ENCODE assay signal across 1 cellular context in the genomic region with DNA sequence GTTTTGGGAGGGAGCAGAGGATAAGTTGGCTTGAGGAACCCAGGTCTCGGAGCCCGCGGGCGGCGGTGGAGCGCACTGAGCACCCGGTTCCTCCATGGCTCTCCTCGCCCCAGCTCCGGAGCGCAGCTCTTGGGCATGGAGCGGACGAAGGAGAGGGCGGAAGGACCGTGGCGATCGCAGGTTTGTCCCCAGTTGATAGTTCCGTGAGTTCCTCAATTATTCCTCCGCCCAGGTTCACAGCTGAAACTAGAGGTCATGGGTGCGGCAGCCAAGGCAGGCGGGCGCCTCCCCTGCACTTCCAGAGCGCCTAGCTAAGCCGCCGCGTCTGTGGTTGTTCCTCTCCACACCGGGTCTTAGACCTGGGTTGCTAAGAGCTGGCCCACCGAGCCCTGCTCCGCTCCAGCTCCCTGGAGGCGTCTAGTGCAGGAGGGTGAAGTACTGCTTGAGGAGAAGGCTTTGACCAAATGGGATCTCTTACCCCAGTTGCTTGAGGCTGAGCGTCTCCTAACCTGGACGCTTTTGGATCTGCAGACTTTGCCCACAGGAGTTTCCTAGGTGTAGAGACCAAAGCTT.
TF ChIP-seq lines count a peak whose summit lies in the region.

A gene with protein sequence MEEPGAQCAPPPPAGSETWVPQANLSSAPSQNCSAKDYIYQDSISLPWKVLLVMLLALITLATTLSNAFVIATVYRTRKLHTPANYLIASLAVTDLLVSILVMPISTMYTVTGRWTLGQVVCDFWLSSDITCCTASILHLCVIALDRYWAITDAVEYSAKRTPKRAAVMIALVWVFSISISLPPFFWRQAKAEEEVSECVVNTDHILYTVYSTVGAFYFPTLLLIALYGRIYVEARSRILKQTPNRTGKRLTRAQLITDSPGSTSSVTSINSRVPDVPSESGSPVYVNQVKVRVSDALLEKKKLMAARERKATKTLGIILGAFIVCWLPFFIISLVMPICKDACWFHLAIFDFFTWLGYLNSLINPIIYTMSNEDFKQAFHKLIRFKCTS (minus strand): TSS at position 184 of the 573 bp plus-strand sequence. CDS start 88 bp downstream, at position 96.

TF ChIP-seq in GM12878, 131 proteins besides CTCF, POLR2A, EP300 and RAD21:
- TF ChIP-seq NR2F1 (conservative IDR thresholded peaks at IDR 0.05) (peak; percentile 76), ZNF274 (IDR thresholded peaks at IDR 0.05; ENCODE audit: insufficient read depth, insufficient read length) (no peak)
